Comparison of ENCODE assay signal across 8 cellular contexts in genomic region chr5:151758430-151759241, GRCh38. TPM values are rescaled to one million over a fixed set of nuclear protein-coding genes. Genes with fewer than 3 reads are reported as not detected.
DNase-seq lines count a peak whose midpoint lies in the region; ATAC-seq and TF ChIP-seq lines count a peak whose summit lies in the region.

Gene ATOX1, minus strand, starts transcription at chr5:151758631. Its CDS starts 80 bp downstream, at chr5:151758551.

- H3K4me3 ChIP-seq in HUES64 (ENCODE audit: low read length) = peak within 1 kb of the TSS; percentile 79
- peak within 1 kb of the TSS; percentile 76 to 97 (median 85) for H3K4me3 ChIP-seq in Peyer's patch
- peak within 1 kb of the TSS; percentile 66 to 83 (median 77) for H3K4me3 ChIP-seq in esophagus squamous epithelium

- peak; percentile 97 for DNase-seq in DMS53 (lab: John Stamatoyannopoulos, UW)
- peak; percentile 92 to 96 (median 95) for DNase-seq in Peyer's patch
- DNase-seq in activated T-helper 1 cell treated with Interleukin-2 at 50 U/mL for 16 hours (ENCODE audit: low read depth) = peak; percentile 84
- peak; percentile 57 for DNase-seq in esophagus squamous epithelium (lab: John Stamatoyannopoulos, UW)
- DNase-seq in naive B cell = peak; percentile 89

- no peaks in the 10 kb centered on the region for H3K27me3 ChIP-seq in HUES64 (ENCODE audit: insufficient read depth, low read length)
- no peaks in the 10 kb centered on the region for H3K27me3 ChIP-seq in Peyer's patch
- no peaks in the 10 kb centered on the region for H3K27me3 ChIP-seq in esophagus squamous epithelium

- intact Hi-C loops in esophagus squamous epithelium (cut with DNase I) = no loop called here

- ATAC-seq in GM21447 (IDR thresholded peaks at IDR 0.05; ENCODE audit: unreplicated experiment) (peak; percentile 88), naive B cell (ENCODE audit: low read depth in 2 of 2) (peak; percentile 97 to 98)
- peak; percentile 99 for ATAC-seq in stimulated activated memory B cell treated with anti-CD40 and anti-IgM and Interleukin-4, amounts not matched to agents 10 μg/mL and 1 μg/mL and 100 μg/mL, for 72 hours

- H3K9ac ChIP-seq in HUES64 (ENCODE audit: low read depth, low read length) = peak within 1 kb of the TSS; percentile 73

- H3K4me1 ChIP-seq in HUES64 (ENCODE audit: insufficient read depth, low read length) = peaks cover 26% of the 10 kb centered on the region
- peaks cover 0 to 30% (median 12%) of the 10 kb centered on the region in 4 donors for H3K4me1 ChIP-seq in Peyer's patch
- peaks cover 10 to 34% (median 16%) of the 10 kb centered on the region in 3 donors for H3K4me1 ChIP-seq in esophagus squamous epithelium

- H3K9me3 ChIP-seq in HUES64 (ENCODE audit: insufficient read depth, low read depth, low read length) = no peaks in the 10 kb centered on the region
- no peaks in the 10 kb centered on the region for H3K9me3 ChIP-seq in Peyer's patch
- no peaks in the 10 kb centered on the region for H3K9me3 ChIP-seq in esophagus squamous epithelium

- 5% methylated on average over 61 of the region's 61 CpGs for WGBS in HUES64
- WGBS in esophagus squamous epithelium, 2 donors = 10 to 24% methylated on average over 12 to 24 of the region's 61 CpGs

- peak within 1 kb of the TSS; percentile 47; the same call in 1 of the 2 replicates for H3K27ac ChIP-seq in HUES64 (ENCODE audit: low read depth, low read length)
- peak within 1 kb of the TSS; percentile 69 to 86 (median 78) for H3K27ac ChIP-seq in Peyer's patch
- H3K27ac ChIP-seq in esophagus squamous epithelium = peak within 1 kb of the TSS; percentile 80 to 91 (median 88)

- peak; percentile 89 to 94 for TF ChIP-seq POLR2A in Peyer's patch (IDR thresholded peaks at IDR 0.05)
- TF ChIP-seq POLR2A in esophagus squamous epithelium (IDR thresholded peaks at IDR 0.05) = peak in 3 of 4 donors; percentile 9 to 91 (median 87)

- peak within 1 kb of the TSS; percentile 90 to 96 (median 92) for H3K4me3 Mint-ChIP-seq in naive B cell
- H3K4me3 Mint-ChIP-seq in stimulated activated memory B cell treated with anti-CD40 and anti-IgM and Interleukin-4, amounts not matched to agents 10 μg/mL and 1 μg/mL and 100 μg/mL, for 72 hours = peak within 1 kb of the TSS; percentile 96

- peaks cover 21 to 44% (median 38%) of the 10 kb centered on the region in 3 donors for H3K4me1 Mint-ChIP-seq in naive B cell
- H3K4me1 Mint-ChIP-seq in stimulated activated memory B cell treated with anti-CD40 and anti-IgM and Interleukin-4, amounts not matched to agents 10 μg/mL and 1 μg/mL and 100 μg/mL, for 72 hours = peaks cover 47% of the 10 kb centered on the region

- H3K36me3 Mint-ChIP-seq in naive B cell = no peaks in the 10 kb centered on the region
- peaks cover 2% of the 10 kb centered on the region for H3K36me3 Mint-ChIP-seq in stimulated activated memory B cell treated with anti-CD40 and anti-IgM and Interleukin-4, amounts not matched to agents 10 μg/mL and 1 μg/mL and 100 μg/mL, for 72 hours

- H3K27ac Mint-ChIP-seq in naive B cell = peak within 1 kb of the TSS; percentile 49 to 98 (median 94)
- peak within 1 kb of the TSS; percentile 95 for H3K27ac Mint-ChIP-seq in stimulated activated memory B cell treated with anti-CD40 and anti-IgM and Interleukin-4, amounts not matched to agents 10 μg/mL and 1 μg/mL and 100 μg/mL, for 72 hours

- no peaks in the 10 kb centered on the region for H3K27me3 Mint-ChIP-seq in naive B cell
- H3K27me3 Mint-ChIP-seq in stimulated activated memory B cell treated with anti-CD40 and anti-IgM and Interleukin-4, amounts not matched to agents 10 μg/mL and 1 μg/mL and 100 μg/mL, for 72 hours = no peaks in the 10 kb centered on the region

- no peaks in the 10 kb centered on the region for H3K9me3 Mint-ChIP-seq in naive B cell
- no peaks in the 10 kb centered on the region for H3K9me3 Mint-ChIP-seq in stimulated activated memory B cell treated with anti-CD40 and anti-IgM and Interleukin-4, amounts not matched to agents 10 μg/mL and 1 μg/mL and 100 μg/mL, for 72 hours

- H3K36me3 ChIP-seq in HUES64 (ENCODE audit: insufficient read depth, low read length) (no peaks in the 10 kb centered on the region), Peyer's patch (no peaks in the 10 kb centered on the region), esophagus squamous epithelium (peaks cover 0 to under 1% (median 0%) of the 10 kb centered on the region in 3 donors)

- peak in 5 of 6 experiments; percentile 33 to 65 (median 46) for TF ChIP-seq CTCF in Peyer's patch (IDR thresholded peaks at IDR 0.05)
- TF ChIP-seq CTCF in esophagus squamous epithelium (IDR thresholded peaks at IDR 0.05) = peak in 5 of 6 experiments; percentile 15 to 56 (median 41)

RNA-seq across cellular contexts. Expression of gene ATOX1, which starts in this region (rescaled TPM):
- 64.3 TPM for polyA plus RNA-seq in HUES64 (2013, experiment 1 of 2)
- polyA plus RNA-seq in HUES64 (2013, experiment 2 of 2) = 83.1 TPM
- total RNA-seq in Peyer's patch = 100 to 1,000 TPM in 3 of 4 donors, 10 to 100 TPM in 1; 99.9 to 161 (median 126) TPM
- 100 to 1,000 TPM in 1 of 4 donors, 10 to 100 TPM in 3; 56.0 to 109 (median 74.5) TPM for total RNA-seq in esophagus squamous epithelium
- 10 to 100 TPM; 51.7 to 74.8 (median 59.4) TPM for polyA plus RNA-seq in naive B cell (ENCODE audit: low read depth in 6 of 6)

Comparison
In these comparisons a context has a peak if more than half of its experiments do, and no peak if none do; other contexts are left out.
1. Peak in every context shown above with its lines: DNase-seq, ATAC-seq, H3K4me3 ChIP-seq and H3K27ac ChIP-seq.